Comparison of ENCODE assay signal across 2 cellular contexts in the genomic region with DNA sequence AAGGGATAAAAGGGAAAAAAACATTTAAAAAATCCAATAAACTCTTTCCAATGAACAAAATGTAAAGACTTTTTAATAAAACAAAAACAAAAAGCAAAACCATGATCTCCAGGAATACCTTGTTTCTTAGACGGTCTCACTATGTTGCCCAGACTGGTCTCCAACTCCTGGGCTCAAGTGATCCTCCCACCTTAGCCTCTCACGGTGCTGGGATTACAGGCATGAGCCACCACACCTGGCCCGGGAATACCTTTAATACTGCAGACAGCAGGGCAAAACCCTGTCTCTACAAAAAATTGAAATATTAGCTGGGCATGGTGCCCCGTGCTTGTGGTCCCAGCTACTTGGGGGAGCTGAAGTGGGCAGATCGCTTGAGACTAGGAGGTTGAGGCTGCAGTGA.
TF ChIP-seq lines count a peak whose summit lies in the region.

No MANE protein-coding gene starts in this region.

TF ChIP-seq in HEK293, 187 proteins besides CTCF, POLR2A, EP300 and RAD21:
- TF ChIP-seq, protein P1, sequence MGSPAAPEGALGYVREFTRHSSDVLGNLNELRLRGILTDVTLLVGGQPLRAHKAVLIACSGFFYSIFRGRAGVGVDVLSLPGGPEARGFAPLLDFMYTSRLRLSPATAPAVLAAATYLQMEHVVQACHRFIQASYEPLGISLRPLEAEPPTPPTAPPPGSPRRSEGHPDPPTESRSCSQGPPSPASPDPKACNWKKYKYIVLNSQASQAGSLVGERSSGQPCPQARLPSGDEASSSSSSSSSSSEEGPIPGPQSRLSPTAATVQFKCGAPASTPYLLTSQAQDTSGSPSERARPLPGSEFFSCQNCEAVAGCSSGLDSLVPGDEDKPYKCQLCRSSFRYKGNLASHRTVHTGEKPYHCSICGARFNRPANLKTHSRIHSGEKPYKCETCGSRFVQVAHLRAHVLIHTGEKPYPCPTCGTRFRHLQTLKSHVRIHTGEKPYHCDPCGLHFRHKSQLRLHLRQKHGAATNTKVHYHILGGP (tag by site-specific recombination; IDR thresholded peaks at IDR 0.05) = 0 out of 2 replicates have a peak, but pooled peaks have one; percentile 14
- no peak for TF ChIP-seq ZNF514 (tag by site-specific recombination; IDR thresholded peaks at IDR 0.05)

TF ChIP-seq in GM12878, 131 proteins besides CTCF, POLR2A, EP300 and RAD21 (continued from another document):
- TF ChIP-seq, protein P2, sequence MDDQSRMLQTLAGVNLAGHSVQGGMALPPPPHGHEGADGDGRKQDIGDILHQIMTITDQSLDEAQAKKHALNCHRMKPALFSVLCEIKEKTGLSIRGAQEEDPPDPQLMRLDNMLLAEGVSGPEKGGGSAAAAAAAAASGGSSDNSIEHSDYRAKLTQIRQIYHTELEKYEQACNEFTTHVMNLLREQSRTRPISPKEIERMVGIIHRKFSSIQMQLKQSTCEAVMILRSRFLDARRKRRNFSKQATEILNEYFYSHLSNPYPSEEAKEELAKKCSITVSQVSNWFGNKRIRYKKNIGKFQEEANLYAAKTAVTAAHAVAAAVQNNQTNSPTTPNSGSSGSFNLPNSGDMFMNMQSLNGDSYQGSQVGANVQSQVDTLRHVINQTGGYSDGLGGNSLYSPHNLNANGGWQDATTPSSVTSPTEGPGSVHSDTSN (IDR thresholded peaks at IDR 0.05; ENCODE audit: insufficient replicate concordance, low read depth, low read length) = no peak
- TF ChIP-seq SMC3 (IDR thresholded peaks at IDR 0.05; ENCODE audit: borderline replicate concordance, low read length) (no peak), CHD4 (IDR thresholded peaks at IDR 0.05) (no peak), CREM (IDR thresholded peaks at IDR 0.05; ENCODE audit: low read depth) (no peak), POLR2AphosphoS2 (IDR thresholded peaks at IDR 0.05; ENCODE audit: low read depth, low read length) (no peak), JUND (IDR thresholded peaks at IDR 0.05; ENCODE audit: low read depth, low read length) (no peak), ZBED1 (IDR thresholded peaks at IDR 0.05; ENCODE audit: borderline replicate concordance) (no peak), CHD2 (IDR thresholded peaks at IDR 0.05; ENCODE audit: borderline replicate concordance, low read depth, low read length) (no peak), ASH2L (IDR thresholded peaks at IDR 0.05; ENCODE audit: borderline replicate concordance, low read depth) (no peak), CBX3 (IDR thresholded peaks at IDR 0.05; ENCODE audit: borderline replicate concordance, low read depth) (no peak), POLR2AphosphoS5 (IDR thresholded peaks at IDR 0.05; ENCODE audit: low read length) (no peak)
- TF ChIP-seq, protein P3, sequence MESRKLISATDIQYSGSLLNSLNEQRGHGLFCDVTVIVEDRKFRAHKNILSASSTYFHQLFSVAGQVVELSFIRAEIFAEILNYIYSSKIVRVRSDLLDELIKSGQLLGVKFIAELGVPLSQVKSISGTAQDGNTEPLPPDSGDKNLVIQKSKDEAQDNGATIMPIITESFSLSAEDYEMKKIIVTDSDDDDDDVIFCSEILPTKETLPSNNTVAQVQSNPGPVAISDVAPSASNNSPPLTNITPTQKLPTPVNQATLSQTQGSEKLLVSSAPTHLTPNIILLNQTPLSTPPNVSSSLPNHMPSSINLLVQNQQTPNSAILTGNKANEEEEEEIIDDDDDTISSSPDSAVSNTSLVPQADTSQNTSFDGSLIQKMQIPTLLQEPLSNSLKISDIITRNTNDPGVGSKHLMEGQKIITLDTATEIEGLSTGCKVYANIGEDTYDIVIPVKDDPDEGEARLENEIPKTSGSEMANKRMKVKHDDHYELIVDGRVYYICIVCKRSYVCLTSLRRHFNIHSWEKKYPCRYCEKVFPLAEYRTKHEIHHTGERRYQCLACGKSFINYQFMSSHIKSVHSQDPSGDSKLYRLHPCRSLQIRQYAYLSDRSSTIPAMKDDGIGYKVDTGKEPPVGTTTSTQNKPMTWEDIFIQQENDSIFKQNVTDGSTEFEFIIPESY (IDR thresholded peaks at IDR 0.05) = no peak
TF ChIP-seq in GM12878: peak in this region for 0.
